20 cellular contexts compared by ENCODE assay signal in genomic region chr13:40398060-40398459, GRCh38.
"Had no signal": no experiment of that assay in that cellular context is flagged by ENCODE, and none has a peak within 500 bp of the region (broad histone marks: within the 10 kb centered on the region; RNA-seq: fewer than 3 reads in every experiment).

No MANE protein-coding gene starts in this region.

- H3K36me3 Mint-ChIP-seq: stimulated activated effector memory CD8-positive, alpha-beta T cell treated with anti-CD3 and anti-CD28 coated beads, Interleukin-12 subunit alpha, Interleukin-12 subunit beta, amount 100 ng/mL, for 72 hours; type B pancreatic cell had no signal

- H3K27ac ChIP-seq: heart left ventricle, psoas muscle, right lobe of liver, suprapubic skin, thyroid gland had no signal

- H3K36me3 ChIP-seq: heart left ventricle, right lobe of liver, suprapubic skin, thyroid gland had no signal

- H3K27ac Mint-ChIP-seq: dendritic cell treated with granulocyte-macrophage colony-stimulating factor and Interleukin-4, amounts not matched to agents 40 ng/mL and 50 ng/mL, for 4 days; effector memory CD8-positive, alpha-beta T cell; nephron progenitor cell; stimulated activated effector memory CD8-positive, alpha-beta T cell treated with anti-CD3 and anti-CD28 coated beads, Interleukin-12 subunit alpha, Interleukin-12 subunit beta, amount 100 ng/mL, for 72 hours; type B pancreatic cell had no signal

- H3K27me3 ChIP-seq: heart left ventricle, right lobe of liver, suprapubic skin, thyroid gland had no signal

- H3K9me3 Mint-ChIP-seq: effector memory CD8-positive, alpha-beta T cell; stimulated activated effector memory CD8-positive, alpha-beta T cell treated with anti-CD3 and anti-CD28 coated beads, Interleukin-12 subunit alpha, Interleukin-12 subunit beta, amount 100 ng/mL, for 72 hours had no signal

- H3K4me3 Mint-ChIP-seq: dendritic cell treated with granulocyte-macrophage colony-stimulating factor and Interleukin-4, amounts not matched to agents 40 ng/mL and 50 ng/mL, for 4 days; effector memory CD8-positive, alpha-beta T cell; naive thymus-derived CD4-positive, alpha-beta T cell; nephron progenitor cell; stimulated activated effector memory CD8-positive, alpha-beta T cell treated with anti-CD3 and anti-CD28 coated beads, Interleukin-12 subunit alpha, Interleukin-12 subunit beta, amount 100 ng/mL, for 72 hours; type B pancreatic cell had no signal

- H3K9me3 ChIP-seq: heart left ventricle, psoas muscle, right lobe of liver, suprapubic skin, thyroid gland had no signal

- H3K27me3 Mint-ChIP-seq: dendritic cell treated with granulocyte-macrophage colony-stimulating factor and Interleukin-4, amounts not matched to agents 40 ng/mL and 50 ng/mL, for 4 days; effector memory CD8-positive, alpha-beta T cell; naive thymus-derived CD4-positive, alpha-beta T cell; type B pancreatic cell had no signal

- DNase-seq: effector memory CD8-positive, alpha-beta T cell; foreskin melanocyte; heart left ventricle; hippocampal formation; kidney glomerular epithelial cell; mammary epithelial cell; naive thymus-derived CD4-positive, alpha-beta T cell; nephron progenitor cell; psoas muscle; retina; right lobe of liver; stimulated activated CD4-positive, alpha-beta T cell treated with anti-CD3 and anti-CD28 coated beads, Interleukin-4, amount 100 ng/mL, for 1 hour; stimulated activated CD8-positive, alpha-beta memory T cell treated with anti-CD3 and anti-CD28 coated beads, Interleukin-4, amount 100 ng/mL, for 48 hours; stimulated activated naive CD8-positive, alpha-beta T cell treated with anti-CD3 and anti-CD28 coated beads, Interleukin-15, Interleukin-2, amounts not matched to agents 100 U/mL and 50 U/mL, for 24 hours; thyroid gland had no signal

- FAIRE-seq: urothelium cell line had no signal

- H3K4me3 ChIP-seq: heart left ventricle, psoas muscle, right lobe of liver, suprapubic skin, thyroid gland had no signal
